In the genomic region with DNA sequence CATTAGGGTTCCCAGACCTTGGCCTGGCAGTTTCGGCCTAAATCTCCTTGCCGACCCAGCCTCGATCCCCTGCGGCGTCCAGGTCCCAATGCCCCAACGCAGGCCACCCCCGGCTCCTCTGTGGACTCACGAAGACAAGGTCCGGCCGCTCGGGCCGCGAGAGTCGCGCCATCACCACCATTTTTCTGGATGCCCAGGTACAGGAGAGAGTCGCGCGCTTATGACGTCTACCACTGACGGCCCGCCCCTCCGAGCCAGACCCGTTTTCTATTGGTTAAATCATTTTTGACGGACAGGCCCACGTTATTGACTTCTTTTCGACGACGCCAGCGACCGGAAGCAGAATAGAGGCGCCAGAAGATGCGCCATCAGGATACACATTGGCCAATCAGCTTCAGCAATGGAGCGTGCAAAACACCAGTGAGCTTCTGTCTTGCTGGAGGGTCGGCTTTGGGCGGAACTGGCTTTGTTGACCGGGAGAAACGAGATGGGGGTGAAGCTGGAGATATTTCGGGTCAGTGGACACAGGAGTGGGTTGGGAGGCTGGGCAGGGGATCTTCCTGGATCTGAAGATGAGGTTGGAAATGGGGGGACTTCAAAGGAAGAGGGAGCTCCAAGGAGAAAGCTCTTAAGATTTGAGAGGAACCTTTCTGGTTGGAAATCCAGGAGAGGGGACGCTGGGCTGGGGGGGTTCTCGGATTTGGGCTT, we compare ENCODE assay signal across 8 cellular contexts. TPM values are rescaled to one million over a fixed set of nuclear protein-coding genes. Genes with fewer than 3 reads are reported as not detected.
DNase-seq lines count a peak whose midpoint lies in the region; ATAC-seq, FAIRE-seq and TF ChIP-seq lines count a peak whose summit lies in the region.

A gene with protein sequence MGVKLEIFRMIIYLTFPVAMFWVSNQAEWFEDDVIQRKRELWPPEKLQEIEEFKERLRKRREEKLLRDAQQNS (plus strand): TSS at position 447 of the 708 bp plus-strand sequence. CDS start 41 bp downstream, at position 488.
A gene (minus strand): TSS at position 199 of the 708 bp plus-strand sequence. CDS start 18 bp downstream, at position 181.

- peak; percentile 98 for DNase-seq in GM12864 (ENCODE audit: low read depth)
- DNase-seq in NCI-H1436 (lab: John Stamatoyannopoulos, UW): peak; percentile 97
- peak; percentile 93 for DNase-seq in T follicular helper cell (ENCODE audit: low read depth)
- peak; percentile 99 for DNase-seq in adipocyte (ENCODE audit: low read depth)
- peak; percentile 96 for DNase-seq in Right ventricle myocardium superior
- DNase-seq in pancreas: peak; percentile 93 to 98 (median 96)
- peak; percentile 98 to 99 for DNase-seq in tibial artery

- H3K27ac ChIP-seq in pancreas: peak within 1 kb of the TSS; percentile 44 to 73 (median 63)
- H3K27ac ChIP-seq in tibial artery: peak within 1 kb of the TSS; percentile 82 to 89

- intact Hi-C loops in Right ventricle myocardium superior (cut with DNase I): no loop called here
- intact Hi-C loops in pancreas (cut with DNase I): no loop called here
- intact Hi-C loops in tibial artery (cut with DNase I; ENCODE audit: low total_unique reads): no loop called here

- WGBS in pancreas, 2 donors: 0% methylated on average over 40 of the region's 40 CpGs

- H3K4me1 ChIP-seq in adipocyte (ENCODE audit: control insufficient read depth, insufficient read depth, low read length): peaks cover 22% of the 10 kb centered on the region
- peaks cover 11 to 16% (median 16%) of the 10 kb centered on the region in 3 donors for H3K4me1 ChIP-seq in pancreas
- peaks cover 3 to 41% (median 29%) of the 10 kb centered on the region in 4 donors for H3K4me1 ChIP-seq in tibial artery

- no peaks in the 10 kb centered on the region for H3K9me3 ChIP-seq in adipocyte (ENCODE audit: control insufficient read depth, low read length)
- no peaks in the 10 kb centered on the region for H3K9me3 ChIP-seq in pancreas
- H3K9me3 ChIP-seq in tibial artery: no peaks in the 10 kb centered on the region

- no peaks in the 10 kb centered on the region for H3K27me3 ChIP-seq in adipocyte (replicated peaks; ENCODE audit: control insufficient read depth, insufficient read depth, low read length)
- H3K27me3 ChIP-seq in pancreas: no peaks in the 10 kb centered on the region
- no peaks in the 10 kb centered on the region for H3K27me3 ChIP-seq in tibial artery

- peak within 1 kb of the TSS; percentile 89 for H3K4me3 ChIP-seq in GM12864 (ENCODE audit: low read depth, low read length)
- peak within 1 kb of the TSS; percentile 100 for H3K4me3 ChIP-seq in adipocyte (ENCODE audit: low read length)
- H3K4me3 ChIP-seq in pancreas: peak within 1 kb of the TSS; percentile 73 to 97 (median 83)
- H3K4me3 ChIP-seq in tibial artery: peak within 1 kb of the TSS; percentile 86 to 90

- no peak for TF ChIP-seq CTCF in GM12864 (IDR thresholded peaks at IDR 0.05; ENCODE audit: low read depth, low read length, missing control alignments)
- TF ChIP-seq CTCF in pancreas (IDR thresholded peaks at IDR 0.05): no peak
- no peak for TF ChIP-seq CTCF in tibial artery (IDR thresholded peaks at IDR 0.05)

- H3K9ac ChIP-seq in adipocyte (ENCODE audit: low read length): peak within 1 kb of the TSS; percentile 99

- ATAC-seq in HG02759 (IDR thresholded peaks at IDR 0.05; ENCODE audit: unreplicated experiment) (peak; percentile 93), Right ventricle myocardium superior (ENCODE audit: poor library complexity) (peak; percentile 97), pancreas (peak; percentile 97 to 98 (median 97))

- H3K36me3 ChIP-seq in adipocyte (ENCODE audit: control insufficient read depth, insufficient read depth, low read length, severe bottlenecking) (peaks cover 15% of the 10 kb centered on the region), pancreas (peaks cover 0 to 7% (median 0%) of the 10 kb centered on the region in 3 donors), tibial artery (peaks cover 16 to 52% (median 21%) of the 10 kb centered on the region in 3 donors)

- FAIRE-seq in pancreas (lab: Jason Lieb, UNC): peak; percentile 99

RNA-seq across cellular contexts. Expression of the first gene that starts in this region (rescaled TPM):
- 208 TPM for total RNA-seq in Right ventricle myocardium superior
- total RNA-seq in pancreas: 10 to 100 TPM; 31.6 to 56.6 (median 47.3) TPM
- polyA plus RNA-seq in pancreas: 10 to 100 TPM; 91.0 to 95.6 TPM

RNA-seq across cellular contexts. Expression of the second gene that starts in this region (rescaled TPM):
- total RNA-seq in Right ventricle myocardium superior (23.5 TPM), pancreas (10 to 100 TPM; 16.8 to 27.9 (median 22.5) TPM)
- 10 to 100 TPM; 63.7 to 71.5 TPM for polyA plus RNA-seq in pancreas

Comparison
In these comparisons a context has a peak if more than half of its experiments do, and no peak if none do; other contexts are left out.
1. Peak in every context shown above with its lines: DNase-seq, ATAC-seq, H3K4me3 ChIP-seq and H3K27ac ChIP-seq.